In the genomic region with DNA sequence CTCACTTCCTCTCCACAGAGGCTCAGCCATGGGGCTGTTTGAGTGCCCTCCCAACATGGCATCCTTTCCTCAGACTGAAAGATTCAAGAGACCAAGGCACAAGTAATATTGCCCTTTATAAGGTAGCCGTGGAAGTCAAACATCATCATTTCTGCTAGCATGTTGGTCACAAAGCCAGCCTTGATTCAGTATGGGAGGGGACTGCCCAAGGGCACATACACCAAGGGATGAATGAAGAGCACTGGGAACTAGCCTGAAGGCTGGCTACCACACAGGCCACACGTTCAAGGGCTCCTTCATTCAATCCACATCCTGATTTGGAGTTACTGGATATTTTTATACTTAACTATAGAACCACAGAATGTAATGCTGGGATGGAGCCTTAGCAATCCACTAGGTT, we compare ENCODE assay signal across 8 cellular contexts. TPM values are rescaled to one million over a fixed set of nuclear protein-coding genes. Genes with fewer than 3 reads are reported as not detected.
"Had no signal": no experiment of that assay in that cellular context is flagged by ENCODE, and none has a peak within 500 bp of the region (broad histone marks: within the 10 kb centered on the region; RNA-seq: fewer than 3 reads in every experiment).

No MANE protein-coding gene starts in this region.

- H3K9me3 ChIP-seq: MG63, SJSA1, SK-N-SH had no signal

- H3K36me3 ChIP-seq: MG63, SJSA1 had no signal

- H3K27ac ChIP-seq: SJSA1 had no signal

- H3K27me3 ChIP-seq: MG63 had no signal

- H3K4me1 ChIP-seq: SJSA1 had no signal

- H3K4me2 ChIP-seq: SK-N-SH had no signal

- H3K9ac ChIP-seq: SK-N-SH had no signal

- H3K4me3 ChIP-seq: MG63, SJSA1 had no signal

- DNase-seq: MG63, NCI-H2171, NCI-H524 treated with DMSO at 0.1 percent for 48 hours, Right ventricle myocardium superior, SIG-M5 had no signal

RNA-seq across cellular contexts. Expression of gene CPVL, which starts 39.3 kb away (rescaled TPM):
- total RNA-seq: IMR-90 had no signal
- polyA plus RNA-seq: IMR-90, SK-N-SH had no signal
